22 cellular contexts compared by ENCODE assay signal in genomic region chr9:134569626-134570025, GRCh38.
A peak's percentile ranks its signal among the peaks of the same experiment; 100 is the strongest.
DNase-seq lines count a peak whose midpoint lies in the region; ATAC-seq, FAIRE-seq and TF ChIP-seq lines count a peak whose summit lies in the region.
"Had no signal": no experiment of that assay in that cellular context is flagged by ENCODE, and none has a peak within 500 bp of the region (broad histone marks: within the 10 kb centered on the region; RNA-seq: fewer than 3 reads in every experiment).

No MANE protein-coding gene starts in this region.

- H3K36me3 ChIP-seq in BLaER1 treated with 17β-estradiol and CSF1 and Interleukin-3, amounts not matched to agents 10 nM and 100 nM, result no peaks in the 10 kb centered on the region
- H3K36me3 ChIP-seq in kidney (ENCODE audit: control insufficient read depth in 1 of 2, insufficient read depth in 2 of 2, low read length in 2 of 2) (no peaks in the 10 kb centered on the region), stomach (no peaks in the 10 kb centered on the region)

- H3K4me3 Mint-ChIP-seq in chondrocyte (ENCODE audit: unreplicated experiment), result no peak overlapping the region
- H3K4me3 Mint-ChIP-seq: CD8-positive, alpha-beta T cell; H9; HFFc6 had no signal

- TF ChIP-seq CTCF in chondrocyte (IDR thresholded peaks at IDR 0.05) (no peak), kidney (IDR thresholded peaks at IDR 0.05; ENCODE audit: borderline replicate concordance, extremely low read depth, insufficient read depth) (no peak), stomach (IDR thresholded peaks at IDR 0.05) (no peak)

- peak overlapping the region in 9 of 11 experiments; percentile 70 to 100 (median 91); a peak in 18 of 22 replicates for H3K4me2 ChIP-seq in BLaER1 treated with 17β-estradiol and CSF1 and Interleukin-3, amounts not matched to agents 10 nM and 100 nM
- H3K4me2 ChIP-seq: A549 had no signal

- ATAC-seq in HG03095 (IDR thresholded peaks at IDR 0.05; ENCODE audit: unreplicated experiment) (no peak), HG03196 (IDR thresholded peaks at IDR 0.05; ENCODE audit: unreplicated experiment) (no peak)
- ATAC-seq: CD8-positive, alpha-beta T cell had no signal

- H3K9me3 ChIP-seq in BLaER1 treated with 17β-estradiol and CSF1 and Interleukin-3, amounts not matched to agents 10 nM and 100 nM (replicated peaks in 1 of 11), result peaks cover 18 to 27% (median 26%) of the 10 kb centered on the region in 11 experiments
- H3K9me3 ChIP-seq in kidney (ENCODE audit: control insufficient read depth in 1 of 2, low read length in 2 of 2) (peaks cover 0 to 3% of the 10 kb centered on the region in 2 donors), stomach (peaks cover 0 to 18% (median 13%) of the 10 kb centered on the region in 4 donors)
- H3K9me3 ChIP-seq: Caco-2 had no signal

- peaks cover 40% of the 10 kb centered on the region for H3K4me1 Mint-ChIP-seq in chondrocyte (ENCODE audit: low read depth)
- H3K4me1 Mint-ChIP-seq: H9 had no signal

- H3K4me1 ChIP-seq in BLaER1 treated with 17β-estradiol and CSF1 and Interleukin-3, amounts not matched to agents 10 nM and 100 nM, result peaks cover 15 to 50% (median 48%) of the 10 kb centered on the region in 10 experiments; a peak in 19 of 20 replicates
- H3K4me1 ChIP-seq in kidney (ENCODE audit: control insufficient read depth in 1 of 2, insufficient read depth in 1 of 2, low read depth in 1 of 2, low read length in 2 of 2) (no peaks in the 10 kb centered on the region), stomach (no peaks in the 10 kb centered on the region)
- H3K4me1 ChIP-seq: A549, Caco-2 had no signal

- TF ChIP-seq POLR2A in stomach (IDR thresholded peaks at IDR 0.05), result no peak

- POLR2A ChIA-PET in HEK293T (lab: Yijun Ruan, JAX), result no interaction called here

- peak overlapping the region in 8 of 11 experiments; percentile 45 to 89 (median 78); a peak in 16 of 22 replicates for H3K27ac ChIP-seq in BLaER1 treated with 17β-estradiol and CSF1 and Interleukin-3, amounts not matched to agents 10 nM and 100 nM
- H3K27ac ChIP-seq in kidney (ENCODE audit: low read depth in 2 of 2, low read length in 2 of 2), result no peak overlapping the region
- H3K27ac ChIP-seq in stomach, result no peak overlapping the region
- H3K27ac ChIP-seq: A549, C4-2B, GM23248 had no signal

- H3K4me3 ChIP-seq in BLaER1 treated with 17β-estradiol and CSF1 and Interleukin-3, amounts not matched to agents 10 nM and 100 nM, result no peak overlapping the region
- H3K4me3 ChIP-seq in kidney (ENCODE audit: low read length in 2 of 2) (no peak overlapping the region), stomach (no peak overlapping the region)
- H3K4me3 ChIP-seq: A549, GM23248 had no signal

- TF ChIP-seq EP300 in stomach (IDR thresholded peaks at IDR 0.05), result no peak

- peaks cover 7% of the 10 kb centered on the region for H3K9me3 Mint-ChIP-seq in chondrocyte (ENCODE audit: low read depth)

- intact Hi-C loops in kidney (cut with DNase I), result no loop called here
- intact Hi-C loops in stomach (cut with DNase I; ENCODE audit: low total_unique reads), result no loop called here

- H3K36me3 Mint-ChIP-seq in chondrocyte (ENCODE audit: low read depth), result no peaks in the 10 kb centered on the region
- H3K36me3 Mint-ChIP-seq: CD8-positive, alpha-beta T cell had no signal

- H3K9ac ChIP-seq in BLaER1 treated with 17β-estradiol and CSF1 and Interleukin-3, amounts not matched to agents 10 nM and 100 nM, result peak overlapping the region in 7 of 11 experiments; percentile 22 to 81 (median 68); a peak in 13 of 22 replicates
- no peak overlapping the region for H3K9ac ChIP-seq in kidney (ENCODE audit: low read length in 2 of 2)
- H3K9ac ChIP-seq: GM23248 had no signal

- H3K27me3 Mint-ChIP-seq in chondrocyte (ENCODE audit: low read depth), result no peaks in the 10 kb centered on the region

- 80 to 91% (median 84%) methylated on average over 7 of the region's 7 CpGs for WGBS in stomach, 5 donors

- DNase-seq in chondrocyte (ENCODE audit: low spot score) (peak; percentile 8), kidney (peak; percentile 11), stomach (peak; percentile 3), HEK293T (ENCODE audit: extremely low spot score) (no peak)
- DNase-seq: AML-193; CD8-positive, alpha-beta T cell; H9; HFFc6; KG1; MM.1S; NCI-H1417; NCI-H2081; NCI-H2227 treated with DMSO at 0.1 percent for 48 hours; NCI-H526 treated with DMSO at 0.1 percent for 48 hours had no signal

- FAIRE-seq in kidney (lab: Jason Lieb, UNC), result no peak
- FAIRE-seq: A549, G401.6 had no signal

- peaks cover 0 to 28% (median 0%) of the 10 kb centered on the region in 11 experiments; a peak in 3 of 22 replicates for H4K20me1 ChIP-seq in BLaER1 treated with 17β-estradiol and CSF1 and Interleukin-3, amounts not matched to agents 10 nM and 100 nM

- CTCF ChIA-PET in HEK293T (lab: Yijun Ruan, JAX), result no interaction called here

- no peak overlapping the region for H3K27ac Mint-ChIP-seq in chondrocyte (ENCODE audit: unreplicated experiment)
- H3K27ac Mint-ChIP-seq: CD8-positive, alpha-beta T cell; H9; HFFc6 had no signal

- peaks cover 0 to 38% (median 0%) of the 10 kb centered on the region in 11 experiments; a peak in 7 of 22 replicates for H3K27me3 ChIP-seq in BLaER1 treated with 17β-estradiol and CSF1 and Interleukin-3, amounts not matched to agents 10 nM and 100 nM
- H3K27me3 ChIP-seq in stomach, result no peaks in the 10 kb centered on the region

TF ChIP-seq in HEK293T, 16 proteins besides CTCF, POLR2A, EP300 and RAD21:
- TF ChIP-seq PKNOX1 (IDR thresholded peaks at IDR 0.05) (no peak), FOXK2 (IDR thresholded peaks at IDR 0.05) (no peak), TARDBP (IDR thresholded peaks at IDR 0.05) (no peak), ARNT (IDR thresholded peaks at IDR 0.05) (no peak), BHLHE40 (IDR thresholded peaks at IDR 0.05; ENCODE audit: borderline replicate concordance) (no peak), FOXM1 (IDR thresholded peaks at IDR 0.05; ENCODE audit: borderline replicate concordance) (no peak), FOXA1 (IDR thresholded peaks at IDR 0.05) (no peak), HDGF (IDR thresholded peaks at IDR 0.05; ENCODE audit: borderline replicate concordance) (no peak), LEF1 (IDR thresholded peaks at IDR 0.05; ENCODE audit: borderline replicate concordance) (no peak)

Comparison
In these comparisons a context has a peak if more than half of its experiments do, and no peak if none do; other contexts are left out.
1. H3K27ac ChIP-seq: peak in BLaER1 treated with 17β-estradiol and CSF1 and Interleukin-3, amounts not matched to agents 10 nM and 100 nM (8 of 11); none in kidney (0 of 2) and stomach (0 of 5).
2. H3K9ac ChIP-seq: peak in BLaER1 treated with 17β-estradiol and CSF1 and Interleukin-3, amounts not matched to agents 10 nM and 100 nM (7 of 11); none in kidney (0 of 2).